In genomic region chr3:37730825-37731224, GRCh38 we compare ENCODE assay signal across 1 cellular context.
TF ChIP-seq lines count a peak whose summit lies in the region.

No MANE protein-coding gene starts in this region.

TF ChIP-seq in HepG2, 621 proteins besides CTCF, POLR2A, EP300 and RAD21 (continued from another document):
- TF ChIP-seq TFDP2 (CRISPR knock-in tag; IDR thresholded peaks at IDR 0.05) = no peak
- TF ChIP-seq, protein P1, sequence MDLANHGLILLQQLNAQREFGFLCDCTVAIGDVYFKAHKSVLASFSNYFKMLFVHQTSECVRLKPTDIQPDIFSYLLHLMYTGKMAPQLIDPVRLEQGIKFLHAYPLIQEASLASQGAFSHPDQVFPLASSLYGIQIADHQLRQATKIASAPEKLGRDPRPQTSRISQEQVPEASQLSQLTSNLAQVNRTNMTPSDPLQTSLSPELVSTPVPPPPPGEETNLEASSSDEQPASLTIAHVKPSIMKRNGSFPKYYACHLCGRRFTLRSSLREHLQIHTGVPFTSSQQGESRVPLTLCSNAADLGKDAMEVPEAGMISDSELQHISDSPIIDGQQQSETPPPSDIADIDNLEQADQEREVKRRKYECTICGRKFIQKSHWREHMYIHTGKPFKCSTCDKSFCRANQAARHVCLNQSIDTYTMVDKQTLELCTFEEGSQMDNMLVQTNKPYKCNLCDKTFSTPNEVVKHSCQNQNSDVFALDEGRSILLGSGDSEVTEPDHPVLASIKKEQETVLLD (CRISPR knock-in tag; IDR thresholded peaks at IDR 0.05; ENCODE audit: low read depth) = no peak
TF ChIP-seq in HepG2: peak in this region for 0.
